ENCODE assay signal across 1 cellular context in genomic region chr6:90086517-90086916, GRCh38.
TF ChIP-seq lines count a peak whose summit lies in the region.

No MANE protein-coding gene starts in this region.

TF ChIP-seq in GM23338, 12 proteins besides CTCF, POLR2A, EP300 and RAD21 (continued from another document):
- no peak for TF ChIP-seq ZNF462 (CRISPR knock-in tag; IDR thresholded peaks at IDR 0.05)
- no peak for TF ChIP-seq NANOG (IDR thresholded peaks at IDR 0.05; ENCODE audit: borderline replicate concordance)
- no peak for TF ChIP-seq ZNF331 (CRISPR knock-in tag; IDR thresholded peaks at IDR 0.05; ENCODE audit: low read depth)
